ENCODE assay signal across 2 cellular contexts in genomic region chr6:93721386-93722048, GRCh38.
TF ChIP-seq lines count a peak whose summit lies in the region.

No MANE protein-coding gene starts in this region.

TF ChIP-seq in HCT116, 20 proteins besides CTCF, POLR2A, EP300 and RAD21 (continued from another document):
- TF ChIP-seq ZBTB33 (IDR thresholded peaks at IDR 0.05; ENCODE audit: extremely low read depth, insufficient replicate concordance, low read length) (no peak), MAX (IDR thresholded peaks at IDR 0.05) (no peak), TCF7L2 (IDR thresholded peaks at IDR 0.05; ENCODE audit: borderline replicate concordance, extremely low read depth, insufficient read depth, insufficient read length) (no peak), EZH2phosphoT487 (IDR thresholded peaks at IDR 0.05; ENCODE audit: borderline replicate concordance) (no peak)

TF ChIP-seq in H1, 55 proteins besides CTCF, POLR2A, EP300 and RAD21 (continued from another document):
- TF ChIP-seq SIN3A (conservative IDR thresholded peaks at IDR 0.05 in 1 of 2, IDR thresholded peaks at IDR 0.05 in 1 of 2; ENCODE audit: low read depth in 1 of 2, low read length in 2 of 2) (no peak), YY1 (IDR thresholded peaks at IDR 0.05; ENCODE audit: low read depth, low read length) (peak; percentile 93), HDAC6 (IDR thresholded peaks at IDR 0.05; ENCODE audit: low read depth, low read length) (no peak), CHD2 (IDR thresholded peaks at IDR 0.05; ENCODE audit: low read length) (no peak), CBX5 (IDR thresholded peaks at IDR 0.05; ENCODE audit: low read depth, low read length) (no peak), KDM4A (IDR thresholded peaks at IDR 0.05; ENCODE audit: low read depth, low read length, severe bottlenecking) (no peak)
